11 cellular contexts compared by ENCODE assay signal in the genomic region with DNA sequence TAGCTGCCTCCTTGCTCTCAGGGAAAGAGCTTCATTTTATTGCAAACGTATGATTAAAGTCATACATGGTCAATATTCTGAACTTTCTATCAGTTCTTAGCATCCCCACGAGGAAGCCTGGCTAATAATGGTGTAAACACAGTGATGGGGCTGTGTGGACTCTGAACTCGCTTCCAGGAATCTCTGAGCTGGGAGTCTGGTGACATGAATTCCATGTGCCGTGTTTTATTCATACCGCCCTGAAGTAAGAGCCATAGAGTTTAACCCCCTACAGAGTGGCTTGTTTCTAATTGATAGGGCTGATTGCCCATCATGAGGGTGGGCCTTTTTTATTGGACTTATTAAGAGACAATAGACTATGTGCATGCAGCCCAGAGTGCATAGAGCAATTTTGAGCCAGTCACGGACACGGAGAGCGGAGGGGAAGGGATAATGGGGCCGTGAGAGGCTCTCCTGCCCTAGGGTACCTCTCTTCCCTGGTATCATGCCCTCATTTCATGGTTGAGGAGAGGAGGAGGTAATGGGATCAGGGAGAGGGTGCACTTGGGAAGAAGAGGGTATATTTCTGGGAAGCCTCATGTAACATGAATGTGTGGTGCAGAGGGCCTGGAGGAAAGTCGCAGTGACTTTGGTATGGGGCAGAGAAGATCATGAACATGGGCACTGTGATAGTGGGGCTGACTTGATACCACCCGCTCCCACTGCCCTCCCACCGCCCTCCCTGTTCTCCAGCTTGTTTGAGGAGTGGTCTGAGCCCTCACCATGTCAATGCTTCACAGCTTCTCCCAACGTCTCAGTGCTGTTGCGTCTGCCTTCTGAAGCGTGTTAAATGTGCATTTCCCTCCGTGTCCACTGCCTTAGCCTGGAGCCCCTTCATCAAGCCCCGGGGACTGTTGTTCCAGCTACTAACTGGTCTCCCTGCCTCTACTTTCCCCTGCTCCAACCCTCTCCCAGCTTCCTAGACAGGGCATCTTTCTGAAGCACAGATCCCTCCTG.
DNase-seq lines count a peak whose midpoint lies in the region; ATAC-seq, FAIRE-seq and TF ChIP-seq lines count a peak whose summit lies in the region.
"Had no signal": no experiment of that assay in that cellular context is flagged by ENCODE, and none has a peak within 500 bp of the region (broad histone marks: within the 10 kb centered on the region; RNA-seq: fewer than 3 reads in every experiment).

No MANE protein-coding gene starts in this region.

- H3K27me3 Mint-ChIP-seq in nephron (ENCODE audit: low read depth) = no peaks in the 10 kb centered on the region
- H3K27me3 Mint-ChIP-seq in activated CD4-positive, alpha-beta T cell treated with anti-CD3 and anti-CD28 coated beads, Interleukin-2, amount 10 ng/mL, durations not matched to agents 24 days and 14 days = peaks cover 6% of the 10 kb centered on the region

- H3K36me3 ChIP-seq in small intestine (ENCODE audit: control insufficient read depth in 2 of 2, insufficient read depth in 2 of 2, low read length in 2 of 2) = no peaks in the 10 kb centered on the region

- CTCF ChIA-PET in A549 (lab: Yijun Ruan, JAX) = interaction anchor here (0.5 to 2.3 kb wide), 14 partner anchors 8 to 646 kb away, joined by 3 to 11 read pairs (median 4); no protein-coding TSS in a partner anchor

- peaks cover 66% of the 10 kb centered on the region for H3K4me1 Mint-ChIP-seq in nephron
- peaks cover 19% of the 10 kb centered on the region for H3K4me1 Mint-ChIP-seq in activated CD4-positive, alpha-beta T cell treated with anti-CD3 and anti-CD28 coated beads, Interleukin-2, amount 10 ng/mL, durations not matched to agents 24 days and 14 days

- H3K4me2 ChIP-seq in A549 = peak overlapping the region; percentile 90

- H3K27ac ChIP-seq in A549 (peak overlapping the region; percentile 98 to 99), small intestine (ENCODE audit: low read depth in 1 of 2, low read length in 1 of 2) (peak overlapping the region in 1 of 2 donors; percentile 91)

- H3K4me3 ChIP-seq in A549 (peak overlapping the region; percentile 30; the same call in 2 of the 3 replicates), NB4 (ENCODE audit: low read depth, low read length) (peak overlapping the region; percentile 7), small intestine (ENCODE audit: low read depth in 1 of 2, low read length in 2 of 2) (no peak overlapping the region)

- H3K9me3 ChIP-seq in A549 = no peaks in the 10 kb centered on the region
- H3K9me3 ChIP-seq in small intestine (ENCODE audit: control insufficient read depth, low read depth) = no peaks in the 10 kb centered on the region

- H3K36me3 Mint-ChIP-seq in nephron (ENCODE audit: low read depth) = no peaks in the 10 kb centered on the region
- H3K36me3 Mint-ChIP-seq in activated CD4-positive, alpha-beta T cell treated with anti-CD3 and anti-CD28 coated beads, Interleukin-2, amount 10 ng/mL, durations not matched to agents 24 days and 14 days (ENCODE audit: low read depth) = no peaks in the 10 kb centered on the region

- H3K27ac Mint-ChIP-seq in nephron = peak overlapping the region; percentile 93 to 95 (median 94)
- no peak overlapping the region for H3K27ac Mint-ChIP-seq in activated CD4-positive, alpha-beta T cell treated with anti-CD3 and anti-CD28 coated beads, Interleukin-2, amount 10 ng/mL, durations not matched to agents 24 days and 14 days
- H3K27ac Mint-ChIP-seq: stimulated activated naive CD8-positive, alpha-beta T cell treated with anti-CD3 and anti-CD28 coated beads, Interleukin-15, Interleukin-2, amounts not matched to agents 100 ng/mL and 50 ng/mL, for 24 hours had no signal

- POLR2A ChIA-PET in A549 (lab: Yijun Ruan, JAX) = interaction anchor here (0.6 to 2.5 kb wide), 10 partner anchors 13 to 175 kb away, joined by 3 to 23 read pairs (median 6); a partner anchor contains a TSS

- H3K4me3 Mint-ChIP-seq in nephron = peak overlapping the region in 1 of 3 experiments; percentile 37
- no peak overlapping the region for H3K4me3 Mint-ChIP-seq in activated CD4-positive, alpha-beta T cell treated with anti-CD3 and anti-CD28 coated beads, Interleukin-2, amount 10 ng/mL, durations not matched to agents 24 days and 14 days
- H3K4me3 Mint-ChIP-seq: stimulated activated naive CD8-positive, alpha-beta T cell treated with anti-CD3 and anti-CD28 coated beads, Interleukin-15, Interleukin-2, amounts not matched to agents 100 ng/mL and 50 ng/mL, for 24 hours had no signal

- WGBS in A549 (ENCODE audit: missing lambda C conversion rate) = 44% methylated on average over 17 of the region's 17 CpGs
- 66 to 73% (median 70%) methylated on average over 17 of the region's 17 CpGs for WGBS in small intestine, 3 donors

- FAIRE-seq in A549 (lab: Jason Lieb, UNC) = no peak
- no peak for FAIRE-seq in small intestine (lab: Jason Lieb, UNC)
- FAIRE-seq: colon had no signal

- TF ChIP-seq CTCF in A549 (IDR thresholded peaks at IDR 0.05) = no peak
- no peak for TF ChIP-seq CTCF in NB4 (IDR thresholded peaks at IDR 0.05; ENCODE audit: low read depth, low read length)
- no peak for TF ChIP-seq CTCF in nephron (IDR thresholded peaks at IDR 0.05; ENCODE audit: unreplicated experiment in 3 of 3)

- peak; percentile 33 to 64 for DNase-seq in A549 (ENCODE audit: low read depth in 1 of 2, low spot score in 1 of 2)
- DNase-seq in NB4 (ENCODE audit: low read depth) = peak; percentile 52
- DNase-seq in erythroblast (lab: John Stamatoyannopoulos, UW) = peak; percentile 30 to 48
- no peak for DNase-seq in cerebellar cortex (ENCODE audit: low spot score)
- no peak for DNase-seq in effector CD4-positive, alpha-beta T cell
- no peak for DNase-seq in small intestine
- DNase-seq in activated CD4-positive, alpha-beta T cell treated with anti-CD3 and anti-CD28 coated beads, Interleukin-2, amount 10 ng/mL, durations not matched to agents 24 days and 14 days = no peak
- DNase-seq: NCI-H2081 had no signal

- no peaks in the 10 kb centered on the region for H3K9me3 Mint-ChIP-seq in nephron
- peaks cover 4% of the 10 kb centered on the region for H3K9me3 Mint-ChIP-seq in activated CD4-positive, alpha-beta T cell treated with anti-CD3 and anti-CD28 coated beads, Interleukin-2, amount 10 ng/mL, durations not matched to agents 24 days and 14 days
- H3K9me3 Mint-ChIP-seq: stimulated activated naive CD8-positive, alpha-beta T cell treated with anti-CD3 and anti-CD28 coated beads, Interleukin-15, Interleukin-2, amounts not matched to agents 100 ng/mL and 50 ng/mL, for 24 hours had no signal

- H3K4me1 ChIP-seq in A549 (peaks cover 63% of the 10 kb centered on the region), small intestine (ENCODE audit: control insufficient read depth in 2 of 2, insufficient read depth in 1 of 2, low read depth in 1 of 2, low read length in 1 of 2) (peaks cover 0 to 6% of the 10 kb centered on the region in 2 donors)

- no peak for TF ChIP-seq EP300 in A549 (IDR thresholded peaks at IDR 0.05)

- TF ChIP-seq RAD21 in A549 (conservative IDR thresholded peaks at IDR 0.05 in 1 of 2, IDR thresholded peaks at IDR 0.05 in 1 of 2) = peak in 1 of 2 experiments; percentile 6; a peak in 1 of 5 replicates

- no peaks in the 10 kb centered on the region for H3K27me3 ChIP-seq in small intestine (ENCODE audit: control insufficient read depth in 2 of 2, insufficient read depth in 2 of 2, low read length in 2 of 2)

- intact Hi-C loops in activated CD4-positive, alpha-beta T cell treated with anti-CD3 and anti-CD28 coated beads, Interleukin-2, amount 10 ng/mL, durations not matched to agents 24 days and 14 days (cut with micrococcal nuclease) = no loop called here

- peak; percentile 60 to 61 for ATAC-seq in A549

- TF ChIP-seq POLR2A in A549 (IDR thresholded peaks at IDR 0.05; ENCODE audit: low read length) = peak; percentile 30; the same call in 1 of the 2 replicates
- TF ChIP-seq POLR2A in NB4 (IDR thresholded peaks at IDR 0.05; ENCODE audit: extremely low read depth, insufficient read length) = no peak
- no peak for TF ChIP-seq POLR2A in erythroblast (IDR thresholded peaks at IDR 0.05; ENCODE audit: low read length)

TF ChIP-seq in A549, 52 proteins besides CTCF, POLR2A, EP300 and RAD21:
- TF ChIP-seq MAZ (IDR thresholded peaks at IDR 0.05; ENCODE audit: borderline replicate concordance, low read depth, low read length) = no peak
- TF ChIP-seq RNF2 (IDR thresholded peaks at IDR 0.05; ENCODE audit: borderline replicate concordance, low read depth) = no peak
- TF ChIP-seq GATA3 (IDR thresholded peaks at IDR 0.05; ENCODE audit: borderline replicate concordance) = no peak
- TF ChIP-seq TP53 (CRISPR knock-in tag; IDR thresholded peaks at IDR 0.05) = no peak
- no peak for TF ChIP-seq PHF8 (IDR thresholded peaks at IDR 0.05; ENCODE audit: borderline replicate concordance, low read depth)
- TF ChIP-seq SMC3 (IDR thresholded peaks at IDR 0.05) = no peak
- TF ChIP-seq, protein P1, sequence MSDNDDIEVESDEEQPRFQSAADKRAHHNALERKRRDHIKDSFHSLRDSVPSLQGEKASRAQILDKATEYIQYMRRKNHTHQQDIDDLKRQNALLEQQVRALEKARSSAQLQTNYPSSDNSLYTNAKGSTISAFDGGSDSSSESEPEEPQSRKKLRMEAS (IDR thresholded peaks at IDR 0.05) = no peak; the same call in 1 of the 2 replicates
- no peak for TF ChIP-seq CEBPB (IDR thresholded peaks at IDR 0.05)
- TF ChIP-seq ZNF302 (CRISPR knock-in tag; IDR thresholded peaks at IDR 0.05) = no peak
- no peak for TF ChIP-seq HEYL (CRISPR knock-in tag; IDR thresholded peaks at IDR 0.05)
- no peak for TF ChIP-seq CHD4 (IDR thresholded peaks at IDR 0.05; ENCODE audit: borderline replicate concordance)
- TF ChIP-seq HOXA7 (CRISPR knock-in tag; IDR thresholded peaks at IDR 0.05) = no peak
- TF ChIP-seq ESRRA (IDR thresholded peaks at IDR 0.05; ENCODE audit: borderline replicate concordance, low read length) = no peak
- TF ChIP-seq, protein P2, sequence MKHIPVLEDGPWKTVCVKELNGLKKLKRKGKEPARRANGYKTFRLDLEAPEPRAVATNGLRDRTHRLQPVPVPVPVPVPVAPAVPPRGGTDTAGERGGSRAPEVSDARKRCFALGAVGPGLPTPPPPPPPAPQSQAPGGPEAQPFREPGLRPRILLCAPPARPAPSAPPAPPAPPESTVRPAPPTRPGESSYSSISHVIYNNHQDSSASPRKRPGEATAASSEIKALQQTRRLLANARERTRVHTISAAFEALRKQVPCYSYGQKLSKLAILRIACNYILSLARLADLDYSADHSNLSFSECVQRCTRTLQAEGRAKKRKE (CRISPR knock-in tag; IDR thresholded peaks at IDR 0.05; ENCODE audit: low read depth) = no peak
- no peak; the same call in 1 of the 2 replicates for TF ChIP-seq JUNB (IDR thresholded peaks at IDR 0.05)
- no peak for TF ChIP-seq NFE2L2 (conservative IDR thresholded peaks at IDR 0.05; ENCODE audit: low read length)
- TF ChIP-seq CBX8 (IDR thresholded peaks at IDR 0.05) = no peak

Comparison
In these comparisons a context has a peak if more than half of its experiments do, and no peak if none do; other contexts are left out.
1. DNase-seq: peak in A549 (2 of 2), NB4 (single experiment) and erythroblast (2 of 2); none in cerebellar cortex (single experiment), effector CD4-positive, alpha-beta T cell (single experiment), small intestine (single experiment) and activated CD4-positive, alpha-beta T cell treated with anti-CD3 and anti-CD28 coated beads, Interleukin-2, amount 10 ng/mL, durations not matched to agents 24 days and 14 days (single experiment).
2. H3K4me3 ChIP-seq: peak in A549 (single experiment) and NB4 (single experiment); none in small intestine (0 of 2).